ENCODE assay signal across 15 cellular contexts in genomic region chr14:33026850-33027420, GRCh38.
A peak's percentile ranks its signal among the peaks of the same experiment; 100 is the strongest.
DNase-seq lines count a peak whose midpoint lies in the region; TF ChIP-seq lines count a peak whose summit lies in the region.
"Had no signal": no experiment of that assay in that cellular context is flagged by ENCODE, and none has a peak within 500 bp of the region (broad histone marks: within the 10 kb centered on the region; RNA-seq: fewer than 3 reads in every experiment).

No MANE protein-coding gene starts in this region.

- H3K36me3 ChIP-seq in ascending aorta: no peaks in the 10 kb centered on the region
- H3K36me3 ChIP-seq: heart left ventricle had no signal

- H3K4me1 ChIP-seq in ascending aorta: peaks cover 0 to 5% of the 10 kb centered on the region in 2 donors

- H3K9me3 ChIP-seq in ascending aorta: no peaks in the 10 kb centered on the region
- H3K9me3 ChIP-seq: heart left ventricle had no signal

- DNase-seq in GM03348 (ENCODE audit: low spot score) (peak; percentile 39), ascending aorta (ENCODE audit: low spot score in 2 of 2) (no peak), foreskin melanocyte (peak; percentile 78), posterior cingulate gyrus (peak in 8 of 10 donors; percentile 27 to 87 (median 42)), cerebellar nuclear complex (lab: John Stamatoyannopoulos, UW) (no peak), NCI-H2196 treated with DMSO at 0.1 percent for 48 hours (lab: John Stamatoyannopoulos, UW; ENCODE audit: unreplicated experiment) (no peak), NCI-H1694 treated with DMSO at 0.1 percent for 48 hours (lab: John Stamatoyannopoulos, UW) (no peak), MV-4-11 (lab: John Stamatoyannopoulos, UW) (no peak)
- DNase-seq: activated CD4-positive, alpha-beta T cell treated with anti-CD3 and anti-CD28 coated beads, Interleukin-2, amount 50 U/mL, for 1 hour; DMS 273 treated with DMSO at 0.1 percent for 48 hours; endodermal cell; Kasumi-1; NCI-H1930; T1000 had no signal

- TF ChIP-seq CTCF in ascending aorta (IDR thresholded peaks at IDR 0.05): no peak

- no peak overlapping the region for H3K4me3 ChIP-seq in ascending aorta
- H3K4me3 ChIP-seq: heart left ventricle had no signal

- H3K27ac ChIP-seq in ascending aorta: peak overlapping the region; percentile 19 to 59

- intact Hi-C loops in ascending aorta (cut with DNase I) (no loop called here), posterior cingulate gyrus (cut with DNase I) (no loop called here)

- H3K27me3 ChIP-seq in ascending aorta: no peaks in the 10 kb centered on the region
- H3K27me3 ChIP-seq: heart left ventricle had no signal

Comparison
In these comparisons a context has a peak if more than half of its experiments do, and no peak if none do; other contexts are left out.
1. DNase-seq: peak in GM03348 (single experiment), foreskin melanocyte (single experiment) and posterior cingulate gyrus (8 of 10); none in ascending aorta (0 of 2), cerebellar nuclear complex (0 of 2), NCI-H2196 treated with DMSO at 0.1 percent for 48 hours (single experiment), NCI-H1694 treated with DMSO at 0.1 percent for 48 hours (single experiment) and MV-4-11 (single experiment).